In the genomic region with DNA sequence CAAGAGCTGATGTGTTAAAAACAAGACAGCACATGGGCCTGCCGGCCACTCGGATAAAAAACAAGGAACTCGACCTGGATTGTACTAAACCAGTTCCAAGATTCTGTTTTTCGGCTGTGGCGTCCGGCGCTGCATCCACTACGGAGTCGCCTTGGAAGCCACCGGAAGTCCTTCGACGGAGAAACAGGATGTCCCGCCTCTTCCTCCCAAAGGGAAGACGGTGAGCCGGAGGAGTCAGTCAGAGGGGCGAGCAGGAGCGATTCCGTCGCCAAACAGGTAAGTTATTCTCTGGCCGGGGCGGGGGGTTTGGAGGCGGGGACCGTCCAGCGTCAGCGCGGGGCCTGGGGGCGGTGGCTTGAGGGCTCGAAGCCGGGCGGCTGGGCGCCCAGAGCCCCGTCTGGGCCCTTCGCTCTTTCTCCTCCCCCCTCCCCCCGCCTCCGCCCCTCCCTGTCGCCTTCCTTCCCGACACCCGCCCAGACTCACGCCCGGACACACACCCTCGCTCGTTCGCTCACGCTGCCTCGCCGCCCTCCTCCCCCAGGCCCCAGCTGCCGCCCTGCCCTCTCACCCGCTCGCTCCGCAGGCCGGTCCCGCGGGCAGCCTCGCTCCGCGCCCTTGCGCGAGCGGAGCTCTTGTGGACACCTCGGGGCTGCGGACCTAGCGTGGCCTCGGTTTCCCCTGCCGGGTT, we compare ENCODE assay signal across 8 cellular contexts. TPM values are rescaled to one million over a fixed set of nuclear protein-coding genes. Genes with fewer than 3 reads are reported as not detected.
DNase-seq lines count a peak whose midpoint lies in the region; ATAC-seq, FAIRE-seq and TF ChIP-seq lines count a peak whose summit lies in the region.

A gene with protein sequence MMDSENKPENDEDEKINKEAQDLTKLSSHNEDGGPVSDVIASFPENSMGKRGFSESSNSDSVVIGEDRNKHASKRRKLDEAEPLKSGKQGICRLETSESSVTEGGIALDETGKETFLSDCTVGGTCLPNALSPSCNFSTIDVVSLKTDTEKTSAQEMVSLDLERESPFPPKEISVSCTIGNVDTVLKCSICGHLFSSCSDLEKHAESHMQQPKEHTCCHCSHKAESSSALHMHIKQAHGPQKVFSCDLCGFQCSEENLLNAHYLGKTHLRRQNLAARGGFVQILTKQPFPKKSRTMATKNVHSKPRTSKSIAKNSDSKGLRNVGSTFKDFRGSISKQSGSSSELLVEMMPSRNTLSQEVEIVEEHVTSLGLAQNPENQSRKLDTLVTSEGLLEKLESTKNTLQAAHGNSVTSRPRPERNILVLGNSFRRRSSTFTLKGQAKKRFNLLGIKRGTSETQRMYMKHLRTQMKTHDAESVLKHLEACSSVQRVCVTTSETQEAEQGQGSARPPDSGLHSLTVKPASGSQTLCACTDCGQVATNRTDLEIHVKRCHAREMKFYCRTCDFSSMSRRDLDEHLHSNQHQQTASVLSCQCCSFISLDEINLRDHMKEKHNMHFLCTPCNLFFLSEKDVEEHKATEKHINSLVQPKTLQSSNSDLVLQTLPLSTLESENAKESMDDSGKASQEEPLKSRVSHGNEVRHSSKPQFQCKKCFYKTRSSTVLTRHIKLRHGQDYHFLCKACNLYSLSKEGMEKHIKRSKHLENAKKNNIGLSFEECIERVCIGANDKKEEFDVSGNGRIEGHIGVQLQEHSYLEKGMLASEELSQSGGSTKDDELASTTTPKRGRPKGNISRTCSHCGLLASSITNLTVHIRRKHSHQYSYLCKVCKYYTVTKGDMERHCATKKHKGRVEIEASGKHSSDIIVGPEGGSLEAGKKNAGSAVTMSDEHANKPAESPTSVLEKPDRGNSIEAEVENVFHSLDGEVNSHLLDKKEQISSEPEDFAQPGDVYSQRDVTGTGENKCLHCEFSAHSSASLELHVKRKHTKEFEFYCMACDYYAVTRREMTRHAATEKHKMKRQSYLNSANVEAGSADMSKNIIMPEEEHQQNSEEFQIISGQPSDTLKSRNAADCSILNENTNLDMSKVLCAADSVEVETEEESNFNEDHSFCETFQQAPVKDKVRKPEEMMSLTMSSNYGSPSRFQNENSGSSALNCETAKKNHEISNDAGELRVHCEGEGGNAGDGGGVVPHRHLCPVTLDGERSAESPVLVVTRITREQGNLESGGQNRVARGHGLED (N-terminal part only) (plus strand): TSS at position 209 of the 688 bp plus-strand sequence. CDS start 33,150 bp downstream, outside the sequence.

- H3K4me1 ChIP-seq in keratinocyte (ENCODE audit: control insufficient read depth, extremely low read depth, insufficient read depth, low read length), result peaks cover 20% of the 10 kb centered on the region

- dilution Hi-C loops in keratinocyte (cut with MboI; ENCODE audit: extremely low pct_ligation_motif_present, low sequenced_read_pairs), result no loop called here

- H3K9ac ChIP-seq in keratinocyte (ENCODE audit: control insufficient read depth, extremely low read depth, insufficient read depth, low read length), result peak within 1 kb of the TSS; percentile 91

- H2AFZ ChIP-seq in keratinocyte (ENCODE audit: control insufficient read depth, low read length), result peak within 1 kb of the TSS; percentile 87

- H3K27me3 ChIP-seq in keratinocyte (ENCODE audit: control insufficient read depth, extremely low read depth, insufficient read depth, low read length), result no peaks in the 10 kb centered on the region

- no peaks in the 10 kb centered on the region for H3K9me3 ChIP-seq in keratinocyte (ENCODE audit: control insufficient read depth, low read depth, low read length)

- ATAC-seq in GM19043 (IDR thresholded peaks at IDR 0.05; ENCODE audit: low read depth, unreplicated experiment) (peak; percentile 67), HG03354 (IDR thresholded peaks at IDR 0.05; ENCODE audit: poor library complexity, severe bottlenecking, unreplicated experiment) (peak; percentile 80)

- H3K36me3 ChIP-seq in keratinocyte (ENCODE audit: control insufficient read depth in 2 of 2, extremely low read depth in 1 of 2, insufficient read depth in 2 of 2, low read length in 2 of 2), result peaks cover 1 to 2% of the 10 kb centered on the region in 2 experiments

- peak within 1 kb of the TSS; percentile 90 for H3K4me3 ChIP-seq in AG10803 (ENCODE audit: low read length)
- peak within 1 kb of the TSS; percentile 86 to 98 (median 95) for H3K4me3 ChIP-seq in keratinocyte (ENCODE audit: control insufficient read depth in 2 of 3, extremely low read depth in 1 of 3, insufficient read depth in 2 of 3, low read depth in 1 of 3, low read length in 3 of 3)

- H3K4me2 ChIP-seq in keratinocyte (ENCODE audit: control insufficient read depth, extremely low read depth, insufficient read depth, low read depth, low read length), result peak within 1 kb of the TSS; percentile 97

- H3K27ac ChIP-seq in keratinocyte (ENCODE audit: control insufficient read depth, insufficient read depth, low read length), result peak within 1 kb of the TSS; percentile 97

- no peaks in the 10 kb centered on the region for H4K20me1 ChIP-seq in keratinocyte (ENCODE audit: control insufficient read depth, extremely low read depth, insufficient read depth, low read length)

- no peak for FAIRE-seq in keratinocyte (lab: Jason Lieb, UNC)

- no peak for TF ChIP-seq CTCF in AG10803 (conservative IDR thresholded peaks at IDR 0.05; ENCODE audit: low read length)
- TF ChIP-seq CTCF in keratinocyte (optimal IDR thresholded peaks at IDR 0.05 in 1 of 3, IDR thresholded peaks at IDR 0.05 in 1 of 3, conservative IDR thresholded peaks at IDR 0.05 in 1 of 3; ENCODE audit: extremely low read depth in 1 of 3, insufficient read depth in 2 of 3, low read length in 3 of 3), result no peak

- peak; percentile 91 for DNase-seq in AG10803 (ENCODE audit: low read depth)
- peak; percentile 76 to 88 for DNase-seq in NCI-H446 (lab: John Stamatoyannopoulos, UW)
- peak; percentile 84 for DNase-seq in activated CD4-positive, CD25-positive, alpha-beta regulatory T cell treated with anti-CD3 and anti-CD28 coated beads, Interleukin-2, amount 50 U/mL, for 16 hours (ENCODE audit: low read depth, low spot score)
- peak; percentile 90 for DNase-seq in central memory CD4-positive, alpha-beta T cell
- DNase-seq in keratinocyte (ENCODE audit: low read depth, low spot score), result peak; percentile 25
- DNase-seq in stimulated activated CD4-positive, alpha-beta T cell treated with anti-CD3 and anti-CD28 coated beads, Interleukin-15, amount 100 ng/mL, for 24 hours, result peak; percentile 88

- peaks cover 54% of the 10 kb centered on the region for H3K79me2 ChIP-seq in keratinocyte (ENCODE audit: control insufficient read depth, insufficient read depth, low read length)

- no peaks in the 10 kb centered on the region for H3K9me1 ChIP-seq in keratinocyte (ENCODE audit: control insufficient read depth, extremely low read depth, insufficient read depth, low read length)

RNA-seq across cellular contexts. Expression of the gene that starts here (rescaled TPM):
- 2.8 to 3.8 TPM (median 3.2 TPM) in 3 replicates for polyA plus RNA-seq in keratinocyte
- polyA plus RNA-seq in keratinocyte (2011; ENCODE audit: low read depth), result 2.9 TPM
- 1.9 and 2.3 TPM in 2 replicates for polyA plus RNA-seq in keratinocyte (2011; cell fraction: cytosol; rRNA removed)
- 7.4 and 8.0 TPM in 2 replicates for polyA plus RNA-seq in keratinocyte (2011; cell fraction: nucleus; rRNA removed)
- polyA plus RNA-seq in keratinocyte (2012; ENCODE audit: low replicate concordance), result 2.3 and 4.0 TPM in 2 replicates
- polyA minus RNA-seq in keratinocyte, result 6.8 to 29.1 TPM (median 13.8 TPM) in 3 replicates
- 8.6 TPM for polyA minus RNA-seq in keratinocyte (2011; cell fraction: cytosol; rRNA and poly(A)+ RNA removed)
- polyA minus RNA-seq in keratinocyte (2011; cell fraction: nucleus; rRNA and poly(A)+ RNA removed), result 32.9 and 47.6 TPM in 2 replicates

Comparison
In these comparisons a context has a peak if more than half of its experiments do, and no peak if none do; other contexts are left out.
1. Peak in every context shown above with its lines: DNase-seq, ATAC-seq, H3K4me3 ChIP-seq and H3K27ac ChIP-seq.
2. DNase-seq: peak in every context shown above with its lines; median percentile 91 in AG10803; 90 in central memory CD4-positive, alpha-beta T cell; 88 in stimulated activated CD4-positive, alpha-beta T cell treated with anti-CD3 and anti-CD28 coated beads, Interleukin-15, amount 100 ng/mL, for 24 hours; 84 in activated CD4-positive, CD25-positive, alpha-beta regulatory T cell treated with anti-CD3 and anti-CD28 coated beads, Interleukin-2, amount 50 U/mL, for 16 hours; 82 in NCI-H446; 25 in keratinocyte.